ENCODE assay signal across 15 cellular contexts in genomic region chr12:21551811-21552469, GRCh38. TPM values are rescaled to one million over a fixed set of nuclear protein-coding genes. Genes with fewer than 3 reads are reported as not detected.
DNase-seq lines count a peak whose midpoint lies in the region; ATAC-seq and TF ChIP-seq lines count a peak whose summit lies in the region.
"Had no signal": no experiment of that assay in that cellular context is flagged by ENCODE, and none has a peak within 500 bp of the region (broad histone marks: within the 10 kb centered on the region; RNA-seq: fewer than 3 reads in every experiment).

No MANE protein-coding gene starts in this region.

- H3K27me3 Mint-ChIP-seq in activated CD8-positive, alpha-beta memory T cell treated with anti-CD3 and anti-CD28 coated beads, Interleukin-2, amount 10 ng/mL, durations not matched to agents 7 days and 5 days, result no peaks in the 10 kb centered on the region
- H3K27me3 Mint-ChIP-seq: dendritic cell treated with granulocyte-macrophage colony-stimulating factor and Interleukin-4, amounts not matched to agents 40 ng/mL and 50 ng/mL, for 4 days; progenitor cell of endocrine pancreas had no signal

- peaks cover 6 to 14% (median 8%) of the 10 kb centered on the region in 11 experiments; a peak in 15 of 22 replicates for H3K9me3 ChIP-seq in BLaER1 treated with 17β-estradiol and CSF1 and Interleukin-3, amounts not matched to agents 10 nM and 100 nM (replicated peaks in 1 of 11)
- H3K9me3 ChIP-seq in heart left ventricle, result no peaks in the 10 kb centered on the region
- H3K9me3 ChIP-seq: ascending aorta, esophagus squamous epithelium had no signal

- no peak for TF ChIP-seq CTCF in heart left ventricle (IDR thresholded peaks at IDR 0.05)

- DNase-seq in NCI-H82 (lab: John Stamatoyannopoulos, UW) (peak; percentile 55), heart left ventricle (peak in 3 of 5 donors; percentile 23 to 39 (median 32)), pons (ENCODE audit: low spot score) (peak; percentile 44), NCI-H1930 (lab: John Stamatoyannopoulos, UW) (no peak), OCI-M1 (lab: John Stamatoyannopoulos, UW) (no peak)
- DNase-seq in activated CD8-positive, alpha-beta memory T cell treated with anti-CD3 and anti-CD28 coated beads, Interleukin-2, amount 10 ng/mL, durations not matched to agents 7 days and 5 days, result no peak
- DNase-seq in stimulated activated CD4-positive, alpha-beta T cell treated with anti-CD3 and anti-CD28 coated beads, Interleukin-2, amount 100 ng/mL, for 24 hours, result no peak
- DNase-seq: ACHN; activated CD8-positive, alpha-beta T cell treated with anti-CD3 and anti-CD28 coated beads, Interleukin-2, amount 10 ng/mL, durations not matched to agents 7 days and 5 days; esophagus squamous epithelium had no signal

- H4K20me1 ChIP-seq in BLaER1 treated with 17β-estradiol and CSF1 and Interleukin-3, amounts not matched to agents 10 nM and 100 nM, result no peaks in the 10 kb centered on the region

- peaks cover 0 to 14% (median 10%) of the 10 kb centered on the region in 10 experiments; a peak in 16 of 20 replicates for H3K4me1 ChIP-seq in BLaER1 treated with 17β-estradiol and CSF1 and Interleukin-3, amounts not matched to agents 10 nM and 100 nM
- peaks cover 0 to 17% (median 9%) of the 10 kb centered on the region in 12 donors for H3K4me1 ChIP-seq in heart left ventricle
- H3K4me1 ChIP-seq: ascending aorta had no signal

- peak overlapping the region in 9 of 11 experiments; percentile 5 to 70 (median 47); a peak in 18 of 22 replicates for H3K4me2 ChIP-seq in BLaER1 treated with 17β-estradiol and CSF1 and Interleukin-3, amounts not matched to agents 10 nM and 100 nM

- H3K4me3 Mint-ChIP-seq in activated CD8-positive, alpha-beta memory T cell treated with anti-CD3 and anti-CD28 coated beads, Interleukin-2, amount 10 ng/mL, durations not matched to agents 7 days and 5 days, result no peak overlapping the region
- H3K4me3 Mint-ChIP-seq: activated CD8-positive, alpha-beta T cell treated with anti-CD3 and anti-CD28 coated beads, Interleukin-2, amount 10 ng/mL, durations not matched to agents 7 days and 5 days; dendritic cell treated with granulocyte-macrophage colony-stimulating factor and Interleukin-4, amounts not matched to agents 40 ng/mL and 50 ng/mL, for 4 days had no signal

- no peaks in the 10 kb centered on the region for H3K9me3 Mint-ChIP-seq in activated CD8-positive, alpha-beta memory T cell treated with anti-CD3 and anti-CD28 coated beads, Interleukin-2, amount 10 ng/mL, durations not matched to agents 7 days and 5 days (ENCODE audit: low read depth)

- H3K27ac Mint-ChIP-seq in activated CD8-positive, alpha-beta memory T cell treated with anti-CD3 and anti-CD28 coated beads, Interleukin-2, amount 10 ng/mL, durations not matched to agents 7 days and 5 days, result no peak overlapping the region
- H3K27ac Mint-ChIP-seq: activated CD8-positive, alpha-beta T cell treated with anti-CD3 and anti-CD28 coated beads, Interleukin-2, amount 10 ng/mL, durations not matched to agents 7 days and 5 days; dendritic cell treated with granulocyte-macrophage colony-stimulating factor and Interleukin-4, amounts not matched to agents 40 ng/mL and 50 ng/mL, for 4 days; progenitor cell of endocrine pancreas had no signal

- intact Hi-C loops in heart left ventricle (cut with DNase I), result no loop called here

- H3K36me3 ChIP-seq in BLaER1 treated with 17β-estradiol and CSF1 and Interleukin-3, amounts not matched to agents 10 nM and 100 nM, result no peaks in the 10 kb centered on the region
- no peaks in the 10 kb centered on the region for H3K36me3 ChIP-seq in heart left ventricle
- H3K36me3 ChIP-seq: ascending aorta, esophagus squamous epithelium had no signal

- CTCF ChIA-PET in activated CD8-positive, alpha-beta memory T cell treated with anti-CD3 and anti-CD28 coated beads, Interleukin-2, amount 10 ng/mL, durations not matched to agents 7 days and 5 days (lab: Charles Lee), result no interaction called here

- ATAC-seq in heart left ventricle, result peak; percentile 85 to 93 (median 86)
- no peak for ATAC-seq in activated CD8-positive, alpha-beta memory T cell treated with anti-CD3 and anti-CD28 coated beads, Interleukin-2, amount 10 ng/mL, durations not matched to agents 7 days and 5 days
- ATAC-seq: activated CD8-positive, alpha-beta T cell treated with anti-CD3 and anti-CD28 coated beads, Interleukin-2, amount 10 ng/mL, durations not matched to agents 7 days and 5 days had no signal

- no peaks in the 10 kb centered on the region for H3K27me3 ChIP-seq in BLaER1 treated with 17β-estradiol and CSF1 and Interleukin-3, amounts not matched to agents 10 nM and 100 nM
- H3K27me3 ChIP-seq in heart left ventricle, result no peaks in the 10 kb centered on the region
- H3K27me3 ChIP-seq: ascending aorta, esophagus squamous epithelium had no signal

- H3K4me3 ChIP-seq in BLaER1 treated with 17β-estradiol and CSF1 and Interleukin-3, amounts not matched to agents 10 nM and 100 nM, result no peak overlapping the region
- no peak overlapping the region for H3K4me3 ChIP-seq in heart left ventricle
- H3K4me3 ChIP-seq: ascending aorta, esophagus squamous epithelium had no signal

- 8 to 14% (median 12%) methylated on average over 5 of the region's 5 CpGs for WGBS in heart left ventricle, 4 donors

- TF ChIP-seq POLR2A in heart left ventricle (IDR thresholded peaks at IDR 0.05), result no peak

- H3K4me1 Mint-ChIP-seq in activated CD8-positive, alpha-beta memory T cell treated with anti-CD3 and anti-CD28 coated beads, Interleukin-2, amount 10 ng/mL, durations not matched to agents 7 days and 5 days, result no peaks in the 10 kb centered on the region

- H3K9ac ChIP-seq in BLaER1 treated with 17β-estradiol and CSF1 and Interleukin-3, amounts not matched to agents 10 nM and 100 nM, result peak overlapping the region in 1 of 11 experiments; percentile 26; a peak in 2 of 22 replicates

- H3K27ac ChIP-seq in BLaER1 treated with 17β-estradiol and CSF1 and Interleukin-3, amounts not matched to agents 10 nM and 100 nM, result peak overlapping the region in 7 of 11 experiments; percentile 21 to 53 (median 30); a peak in 9 of 22 replicates
- peak overlapping the region; percentile 14 to 81 (median 62) for H3K27ac ChIP-seq in heart left ventricle
- H3K27ac ChIP-seq: ascending aorta had no signal

- H3K36me3 Mint-ChIP-seq in activated CD8-positive, alpha-beta memory T cell treated with anti-CD3 and anti-CD28 coated beads, Interleukin-2, amount 10 ng/mL, durations not matched to agents 7 days and 5 days, result no peaks in the 10 kb centered on the region

RNA-seq across cellular contexts. Expression of gene SPX, which starts 25.8 kb away (rescaled TPM):
- total RNA-seq in heart left ventricle, result 10 to 100 TPM in 5 of 9 donors, 1 to 10 TPM in 4; 7.0 to 20.0 (median 13.5) TPM
- polyA plus RNA-seq in heart left ventricle, result 10 to 100 TPM in 1 of 2 donors, 1 to 10 TPM in 1; 1.8 to 12.8 TPM
- under 1 TPM; 0.40 to 0.64 TPM for total RNA-seq in activated CD8-positive, alpha-beta memory T cell treated with anti-CD3 and anti-CD28 coated beads, Interleukin-2, amount 10 ng/mL, durations not matched to agents 7 days and 5 days
- total RNA-seq: activated CD8-positive, alpha-beta T cell treated with anti-CD3 and anti-CD28 coated beads, Interleukin-2, amount 10 ng/mL, durations not matched to agents 7 days and 5 days; ascending aorta; esophagus squamous epithelium had no signal

RNA-seq across cellular contexts. Expression of gene GOLT1B, which starts 50.4 kb away (rescaled TPM):
- total RNA-seq in heart left ventricle, result 10 to 100 TPM; 12.9 to 32.0 (median 22.1) TPM
- 10 to 100 TPM; 13.2 to 43.7 TPM for polyA plus RNA-seq in heart left ventricle
- total RNA-seq in activated CD8-positive, alpha-beta memory T cell treated with anti-CD3 and anti-CD28 coated beads, Interleukin-2, amount 10 ng/mL, durations not matched to agents 7 days and 5 days, result 10 to 100 TPM; 35.1 to 36.8 TPM

RNA-seq across cellular contexts. Expression of gene RECQL, which starts 50.5 kb away (rescaled TPM):
- 10 to 100 TPM; 17.1 to 39.3 (median 27.4) TPM for total RNA-seq in heart left ventricle
- 10 to 100 TPM in 1 of 2 donors, 1 to 10 TPM in 1; 9.0 to 21.2 TPM for polyA plus RNA-seq in heart left ventricle
- total RNA-seq in activated CD8-positive, alpha-beta memory T cell treated with anti-CD3 and anti-CD28 coated beads, Interleukin-2, amount 10 ng/mL, durations not matched to agents 7 days and 5 days, result 10 to 100 TPM; 87.6 to 91.5 TPM

RNA-seq across cellular contexts. Expression of gene GYS2, which starts 52.7 kb away (rescaled TPM):
- total RNA-seq in heart left ventricle, result under 1 TPM in 1 of 9 donors, not detected in 8; 0.35 TPM
- under 1 TPM in 1 of 2 donors, not detected in 1; 0.04 TPM for polyA plus RNA-seq in heart left ventricle
- total RNA-seq in activated CD8-positive, alpha-beta memory T cell treated with anti-CD3 and anti-CD28 coated beads, Interleukin-2, amount 10 ng/mL, durations not matched to agents 7 days and 5 days, result not detected
- total RNA-seq: activated CD8-positive, alpha-beta T cell treated with anti-CD3 and anti-CD28 coated beads, Interleukin-2, amount 10 ng/mL, durations not matched to agents 7 days and 5 days; ascending aorta; mucosa of gallbladder; progenitor cell of endocrine pancreas had no signal

Comparison
In these comparisons a context has a peak if more than half of its experiments do, and no peak if none do; other contexts are left out.
1. DNase-seq: peak in NCI-H82 (single experiment), heart left ventricle (3 of 5) and pons (single experiment); none in NCI-H1930 (0 of 2), activated CD8-positive, alpha-beta memory T cell treated with anti-CD3 and anti-CD28 coated beads, Interleukin-2, amount 10 ng/mL, durations not matched to agents 7 days and 5 days (single experiment), OCI-M1 (single experiment) and stimulated activated CD4-positive, alpha-beta T cell treated with anti-CD3 and anti-CD28 coated beads, Interleukin-2, amount 100 ng/mL, for 24 hours (0 of 2).
2. RNA of gene SPX, which starts 25.8 kb away (total RNA-seq): 7.0 to 20.0 TPM in heart left ventricle; 0.40 to 0.64 TPM in activated CD8-positive, alpha-beta memory T cell treated with anti-CD3 and anti-CD28 coated beads, Interleukin-2, amount 10 ng/mL, durations not matched to agents 7 days and 5 days; every median in the first group is over 4 times any median in the second.